Comparison of ENCODE assay signal across 1 cellular context in genomic region chr2:33417093-33417492, GRCh38.
TF ChIP-seq lines count a peak whose summit lies in the region.

No MANE protein-coding gene starts in this region.

TF ChIP-seq in endothelial cell of umbilical vein, 7 proteins besides CTCF, POLR2A, EP300 and RAD21:
- no peak for TF ChIP-seq MYC (IDR thresholded peaks at IDR 0.05; ENCODE audit: low read depth, low read length)
- TF ChIP-seq EZH2 (IDR thresholded peaks at IDR 0.05; ENCODE audit: borderline replicate concordance, low read depth, low read length, severe bottlenecking), result no peak
- TF ChIP-seq GATA2 (IDR thresholded peaks at IDR 0.05; ENCODE audit: insufficient read depth, insufficient read length, low read depth, low read length), result no peak
- no peak for TF ChIP-seq JUN (IDR thresholded peaks at IDR 0.05; ENCODE audit: borderline replicate concordance, insufficient read depth, insufficient read length, low read depth)
- TF ChIP-seq POLR2AphosphoS5 (IDR thresholded peaks at IDR 0.05; ENCODE audit: insufficient read depth, low read depth, low read length), result no peak
- TF ChIP-seq, protein P1, sequence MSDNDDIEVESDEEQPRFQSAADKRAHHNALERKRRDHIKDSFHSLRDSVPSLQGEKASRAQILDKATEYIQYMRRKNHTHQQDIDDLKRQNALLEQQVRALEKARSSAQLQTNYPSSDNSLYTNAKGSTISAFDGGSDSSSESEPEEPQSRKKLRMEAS (IDR thresholded peaks at IDR 0.05; ENCODE audit: insufficient read depth, insufficient read length), result no peak
- no peak for TF ChIP-seq FOS (IDR thresholded peaks at IDR 0.05; ENCODE audit: borderline replicate concordance, insufficient read depth, low read length)
